ENCODE assay signal across 9 cellular contexts in genomic region chr7:87506243-87507180, GRCh38. TPM values are rescaled to one million over a fixed set of nuclear protein-coding genes. Genes with fewer than 3 reads are reported as not detected.
DNase-seq lines count a peak whose midpoint lies in the region; TF ChIP-seq lines count a peak whose summit lies in the region.
"Had no signal": no experiment of that assay in that cellular context is flagged by ENCODE, and none has a peak within 500 bp of the region (broad histone marks: within the 10 kb centered on the region; RNA-seq: fewer than 3 reads in every experiment).

No MANE protein-coding gene starts in this region.

- H3K27me3 ChIP-seq in parathyroid adenoma (ENCODE audit: control insufficient read depth, insufficient read depth, low read length) (no peaks in the 10 kb centered on the region), suprapubic skin (no peaks in the 10 kb centered on the region)

- H3K4me1 ChIP-seq in parathyroid adenoma: no peaks in the 10 kb centered on the region
- no peaks in the 10 kb centered on the region for H3K4me1 ChIP-seq in suprapubic skin

- WGBS in suprapubic skin: 58% methylated on average over 3 of the region's 3 CpGs

- peak; percentile 29 for TF ChIP-seq CTCF in GM12865 (IDR thresholded peaks at IDR 0.05; ENCODE audit: insufficient read depth, low read depth, low read length, missing control alignments)
- TF ChIP-seq CTCF in choroid plexus epithelial cell (conservative IDR thresholded peaks at IDR 0.05; ENCODE audit: low read depth, low read length): peak; percentile 46
- TF ChIP-seq CTCF in parathyroid adenoma (IDR thresholded peaks at IDR 0.05): peak; percentile 31
- no peak for TF ChIP-seq CTCF in suprapubic skin (IDR thresholded peaks at IDR 0.05)

- H3K9me3 ChIP-seq in parathyroid adenoma (ENCODE audit: control insufficient read depth, low read length): no peaks in the 10 kb centered on the region
- H3K9me3 ChIP-seq in suprapubic skin: no peaks in the 10 kb centered on the region

- no peak overlapping the region for H3K4me2 ChIP-seq in parathyroid adenoma (ENCODE audit: low read length)

- H3K9ac ChIP-seq in parathyroid adenoma: no peak overlapping the region

- no peak overlapping the region for H3K4me3 ChIP-seq in GM12865 (ENCODE audit: low read depth, low read length)
- no peak overlapping the region for H3K4me3 ChIP-seq in choroid plexus epithelial cell (ENCODE audit: low read depth, low read length)
- H3K4me3 ChIP-seq in parathyroid adenoma (ENCODE audit: low read depth, low read length): no peak overlapping the region
- no peak overlapping the region for H3K4me3 ChIP-seq in suprapubic skin

- peak; percentile 40 for DNase-seq in GM12865 (ENCODE audit: low read depth)
- DNase-seq in NCI-H1417 (lab: John Stamatoyannopoulos, UW): peak in 2 of 3 experiments; percentile 9 to 67
- peak; percentile 54 for DNase-seq in choroid plexus epithelial cell (ENCODE audit: low read depth)
- no peak for DNase-seq in suprapubic skin (ENCODE audit: low spot score in 2 of 2)
- DNase-seq in ecto neural progenitor cell (ENCODE audit: low spot score): no peak
- DNase-seq in AG20443 (ENCODE audit: low spot score): no peak
- DNase-seq in cerebellar nuclear complex (lab: John Stamatoyannopoulos, UW): no peak
- DNase-seq: NCI-H1694 had no signal

- H3K27ac ChIP-seq in parathyroid adenoma: no peak overlapping the region
- no peak overlapping the region for H3K27ac ChIP-seq in suprapubic skin

- H3K36me3 ChIP-seq in parathyroid adenoma (ENCODE audit: control insufficient read depth, insufficient read depth, low read length) (no peaks in the 10 kb centered on the region), suprapubic skin (no peaks in the 10 kb centered on the region)

- no peaks in the 10 kb centered on the region for H3K79me2 ChIP-seq in parathyroid adenoma

- no peak for TF ChIP-seq EP300 in suprapubic skin (IDR thresholded peaks at IDR 0.05)

- no peak overlapping the region for H2AFZ ChIP-seq in parathyroid adenoma

- no peak for TF ChIP-seq POLR2A in suprapubic skin (IDR thresholded peaks at IDR 0.05)

RNA-seq across cellular contexts. Expression of gene ABCB4, which starts 31.0 kb away (rescaled TPM):
- total RNA-seq in suprapubic skin: 1 to 10 TPM in 3 of 4 donors, not detected in 1; 1.6 to 2.8 (median 1.9) TPM

Comparison
In these comparisons a context has a peak if more than half of its experiments do, and no peak if none do; other contexts are left out.
1. DNase-seq: peak in GM12865 (single experiment), NCI-H1417 (2 of 3) and choroid plexus epithelial cell (single experiment); none in suprapubic skin (0 of 2), ecto neural progenitor cell (single experiment), AG20443 (single experiment) and cerebellar nuclear complex (0 of 2).
2. CTCF ChIP-seq: peak in GM12865 (single experiment), choroid plexus epithelial cell (single experiment) and parathyroid adenoma (single experiment); none in suprapubic skin (0 of 2).